26 cellular contexts compared by ENCODE assay signal in the genomic region with DNA sequence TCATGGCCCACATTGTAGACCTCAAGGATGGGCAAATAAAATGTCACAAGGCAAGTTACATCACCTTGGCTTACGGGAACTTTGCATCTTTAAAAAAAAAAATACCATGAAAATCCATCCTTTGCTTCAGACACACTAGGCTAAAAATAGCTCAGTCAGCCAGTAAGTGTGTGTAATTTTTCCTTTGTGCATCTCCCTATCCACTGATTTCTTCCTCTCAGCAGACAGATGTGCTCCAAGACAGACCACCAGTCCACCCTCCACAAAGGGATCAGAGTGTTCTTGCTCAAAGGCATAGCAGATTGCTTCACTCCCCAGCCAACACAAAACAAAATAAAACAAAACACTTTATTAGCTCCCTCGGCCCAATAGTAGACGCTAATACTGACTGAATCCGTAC. TPM values are rescaled to one million over a fixed set of nuclear protein-coding genes. Genes with fewer than 3 reads are reported as not detected.
DNase-seq lines count a peak whose midpoint lies in the region; ATAC-seq and TF ChIP-seq lines count a peak whose summit lies in the region.
"Had no signal": no experiment of that assay in that cellular context is flagged by ENCODE, and none has a peak within 500 bp of the region (broad histone marks: within the 10 kb centered on the region; RNA-seq: fewer than 3 reads in every experiment).

No MANE protein-coding gene starts in this region.

- peaks cover 31% of the 10 kb centered on the region for H3K79me1 ChIP-seq in mesendoderm (ENCODE audit: low read length)

- H3K4me1 ChIP-seq in GM23338 (ENCODE audit: insufficient read depth) (peaks cover 8% of the 10 kb centered on the region; the same call in 1 of the 2 replicates), mesendoderm (ENCODE audit: control insufficient read depth, low read depth, low read length) (peaks cover 7% of the 10 kb centered on the region)
- H3K4me1 ChIP-seq: BLaER1, SJCRH30 had no signal

- no peak for TF ChIP-seq CTCF in GM23338 (conservative IDR thresholded peaks at IDR 0.05; ENCODE audit: low read depth in 2 of 2)

- H4K8ac ChIP-seq in mesendoderm (ENCODE audit: low read depth, low read length), result no peak overlapping the region

- H3K79me2 ChIP-seq in GM23338 (replicated peaks; ENCODE audit: insufficient read depth) (peaks cover 51% of the 10 kb centered on the region), mesendoderm (ENCODE audit: control insufficient read depth, insufficient read depth, low read length) (peaks cover 46% of the 10 kb centered on the region)

- no CpG with 5 or more reads among the region's 4 CpGs for WGBS in mesendoderm (ENCODE audit: extremely low coverage, insufficient coverage, low lambda C conversion rate)

- H2BK15ac ChIP-seq in mesendoderm (replicated peaks; ENCODE audit: low read depth), result no peak overlapping the region

- ATAC-seq in GM23338 (no peak), sciatic nerve (peak; percentile 68), GM19467 (IDR thresholded peaks at IDR 0.05; ENCODE audit: unreplicated experiment) (no peak)
- ATAC-seq in central memory CD8-positive, alpha-beta T cell (replicated peaks; ENCODE audit: extremely low read depth, poor library complexity, severe bottlenecking), result no peak
- ATAC-seq: HCT116, K562, PC-3, SK-N-SH treated with all-trans-retinoic acid at 6 μM for 48 hours had no signal

- H3K4ac ChIP-seq in mesendoderm (ENCODE audit: low read depth, low read length), result no peak overlapping the region

- H3F3A ChIP-seq in GM23338 (replicated peaks; ENCODE audit: low read depth), result no peaks in the 10 kb centered on the region

- no peak overlapping the region for H2AK5ac ChIP-seq in mesendoderm (ENCODE audit: low read length)

- intact Hi-C loops in sciatic nerve (cut with DNase I), result no loop called here

- H3K27ac ChIP-seq in GM23338 (ENCODE audit: low read depth) (no peak overlapping the region; the same call in 1 of the 2 replicates), mesendoderm (ENCODE audit: low read depth, low read length) (no peak overlapping the region)
- H3K27ac ChIP-seq: BLaER1, SJCRH30 had no signal

- H3K36me3 Mint-ChIP-seq in GM23338 (ENCODE audit: low read depth), result peaks cover 91% of the 10 kb centered on the region
- H3K36me3 Mint-ChIP-seq in central memory CD8-positive, alpha-beta T cell (ENCODE audit: insufficient read depth), result peaks cover 5% of the 10 kb centered on the region
- peaks cover 0 to 11% (median 3%) of the 10 kb centered on the region in 3 donors for H3K36me3 Mint-ChIP-seq in immature natural killer cell
- H3K36me3 Mint-ChIP-seq: CD4-positive, CD25-positive, alpha-beta regulatory T cell had no signal

- no peaks in the 10 kb centered on the region for H4K20me1 ChIP-seq in GM23338 (replicated peaks; ENCODE audit: insufficient read depth)
- H4K20me1 ChIP-seq: BLaER1 had no signal

- H3K4me3 Mint-ChIP-seq in GM23338 (no peak overlapping the region), immature natural killer cell (no peak overlapping the region)
- H3K4me3 Mint-ChIP-seq in central memory CD8-positive, alpha-beta T cell, result no peak overlapping the region
- H3K4me3 Mint-ChIP-seq: CD4-positive, CD25-positive, alpha-beta regulatory T cell had no signal

- no peak overlapping the region for H2BK120ac ChIP-seq in mesendoderm (ENCODE audit: low read depth, low read length)

- H3K9me3 Mint-ChIP-seq in GM23338, result peaks cover 19% of the 10 kb centered on the region
- no peaks in the 10 kb centered on the region for H3K9me3 Mint-ChIP-seq in central memory CD8-positive, alpha-beta T cell
- no peaks in the 10 kb centered on the region for H3K9me3 Mint-ChIP-seq in immature natural killer cell

- peak overlapping the region; percentile 47 for H2BK5ac ChIP-seq in mesendoderm (ENCODE audit: low read length)

- no peaks in the 10 kb centered on the region for H3K9me2 ChIP-seq in GM23338 (ENCODE audit: insufficient read depth)

- H3K4me1 Mint-ChIP-seq in GM23338 (peaks cover 21% of the 10 kb centered on the region), immature natural killer cell (peaks cover 49 to 51% of the 10 kb centered on the region in 2 donors)
- H3K4me1 Mint-ChIP-seq in central memory CD8-positive, alpha-beta T cell, result peaks cover 18% of the 10 kb centered on the region

- H3K27ac Mint-ChIP-seq in GM23338, result peak overlapping the region; percentile 1; the same call in 1 of the 2 replicates
- H3K27ac Mint-ChIP-seq in central memory CD8-positive, alpha-beta T cell (ENCODE audit: low read depth), result peak overlapping the region; percentile 49
- peak overlapping the region in 2 of 6 donors; percentile 29 to 63 for H3K27ac Mint-ChIP-seq in immature natural killer cell
- H3K27ac Mint-ChIP-seq: CD4-positive, CD25-positive, alpha-beta regulatory T cell had no signal

- no peak overlapping the region for H3K4me2 ChIP-seq in GM23338
- no peak overlapping the region for H3K4me2 ChIP-seq in mesendoderm (ENCODE audit: low read length)
- H3K4me2 ChIP-seq: BLaER1 had no signal

- H3K27me3 ChIP-seq in GM23338 (ENCODE audit: insufficient read depth) (no peaks in the 10 kb centered on the region), mesendoderm (ENCODE audit: insufficient read depth, low read length, poor library complexity) (no peaks in the 10 kb centered on the region)
- H3K27me3 ChIP-seq: BLaER1, SJCRH30 had no signal

- H4K5ac ChIP-seq in mesendoderm (ENCODE audit: low read length), result peak overlapping the region; percentile 12

- H3K36me3 ChIP-seq in GM23338 (ENCODE audit: insufficient read depth) (peaks cover 16% of the 10 kb centered on the region), mesendoderm (ENCODE audit: control insufficient read depth, insufficient read depth, low read length) (peaks cover 15% of the 10 kb centered on the region)
- H3K36me3 ChIP-seq: BLaER1, SJCRH30 had no signal

- H3K56ac ChIP-seq in mesendoderm (ENCODE audit: low read length), result peak overlapping the region; percentile 46

- no peak overlapping the region for H3K23ac ChIP-seq in mesendoderm (ENCODE audit: low read length)

- H3K4me3 ChIP-seq in GM23338 (no peak overlapping the region), mesendoderm (ENCODE audit: low read length) (no peak overlapping the region)
- H3K4me3 ChIP-seq: BLaER1, K562, SJCRH30 had no signal

- no peak overlapping the region for H3K18ac ChIP-seq in mesendoderm (ENCODE audit: low read length)

- no peak for DNase-seq in GM23338 (ENCODE audit: low spot score)
- DNase-seq in central memory CD8-positive, alpha-beta T cell (ENCODE audit: low spot score in 2 of 2), result no peak
- no peak for DNase-seq in mesendoderm
- no peak for DNase-seq in sciatic nerve (ENCODE audit: low spot score)
- DNase-seq in SHP77 (lab: John Stamatoyannopoulos, UW), result no peak
- DNase-seq in immature natural killer cell, result no peak
- DNase-seq: CD4-positive, CD25-positive, alpha-beta regulatory T cell; DMS153; Kasumi-1; MV-4-11; NCI-H1105; NCI-H1436 treated with DMSO at 0.1 percent for 48 hours; NCI-H187 treated with DMSO at 0.1 percent for 48 hours; NCI-H524 treated with DMSO at 0.1 percent for 48 hours; NCI-H774; PC-3; SJCRH30 had no signal

- no peaks in the 10 kb centered on the region for H3K27me3 Mint-ChIP-seq in GM23338 (ENCODE audit: insufficient read depth, low read depth, poor library complexity)
- H3K27me3 Mint-ChIP-seq in central memory CD8-positive, alpha-beta T cell, result no peaks in the 10 kb centered on the region
- H3K27me3 Mint-ChIP-seq in immature natural killer cell (ENCODE audit: low read depth in 3 of 3), result peaks cover 0 to 4% (median 0%) of the 10 kb centered on the region in 3 donors
- H3K27me3 Mint-ChIP-seq: CD4-positive, CD25-positive, alpha-beta regulatory T cell had no signal

- no peak overlapping the region for H2AFZ ChIP-seq in GM23338

- H3K9ac ChIP-seq in mesendoderm (ENCODE audit: low read length), result no peak overlapping the region
- H3K9ac ChIP-seq: BLaER1 had no signal

TF ChIP-seq in GM23338, 12 proteins besides CTCF, POLR2A, EP300 and RAD21 (continues in another document):
- TF ChIP-seq ZNF114 (CRISPR knock-in tag; IDR thresholded peaks at IDR 0.05) (no peak), CREB1 (CRISPR knock-in tag; IDR thresholded peaks at IDR 0.05; ENCODE audit: low read depth) (no peak), ZNF331 (CRISPR knock-in tag; IDR thresholded peaks at IDR 0.05; ENCODE audit: low read depth) (no peak), EZH2phosphoT487 (IDR thresholded peaks at IDR 0.05; ENCODE audit: unreplicated experiment) (no peak), POLR2AphosphoS5 (IDR thresholded peaks at IDR 0.05; ENCODE audit: low read depth) (no peak), EZH2 (IDR thresholded peaks at IDR 0.05; ENCODE audit: low read depth, unreplicated experiment) (no peak), ETS1 (IDR thresholded peaks at IDR 0.05) (no peak)

RNA-seq across cellular contexts. Expression of gene LDB2, which starts 14.6 kb away (rescaled TPM):
- total RNA-seq in GM23338 (2014; rRNA removed; shearing (Covaris generic)), result 80.1 and 89.1 TPM in 2 replicates
- polyA plus RNA-seq in GM23338 (2016; fragmentation: Nextera tagmentation; extraction: Ambion mirVana), result 48.6 and 51.3 TPM in 2 replicates
- polyA plus RNA-seq in mesendoderm (2013, experiment 1 of 2), result 73.5 TPM
- 73.8 TPM for polyA plus RNA-seq in mesendoderm (2013, experiment 2 of 2)
- total RNA-seq in sciatic nerve, result 104 TPM
- 10 to 100 TPM in 1 of 3 donors, 1 to 10 TPM in 2; 6.9 to 15.8 (median 7.5) TPM for polyA plus RNA-seq in immature natural killer cell
- total RNA-seq: A172; CD4-positive, CD25-positive, alpha-beta regulatory T cell; G401; HepG2; MCF 10A; PC-3 had no signal
- polyA plus RNA-seq: CD4-positive, CD25-positive, alpha-beta regulatory T cell; HepG2 had no signal
